In the genomic region with DNA sequence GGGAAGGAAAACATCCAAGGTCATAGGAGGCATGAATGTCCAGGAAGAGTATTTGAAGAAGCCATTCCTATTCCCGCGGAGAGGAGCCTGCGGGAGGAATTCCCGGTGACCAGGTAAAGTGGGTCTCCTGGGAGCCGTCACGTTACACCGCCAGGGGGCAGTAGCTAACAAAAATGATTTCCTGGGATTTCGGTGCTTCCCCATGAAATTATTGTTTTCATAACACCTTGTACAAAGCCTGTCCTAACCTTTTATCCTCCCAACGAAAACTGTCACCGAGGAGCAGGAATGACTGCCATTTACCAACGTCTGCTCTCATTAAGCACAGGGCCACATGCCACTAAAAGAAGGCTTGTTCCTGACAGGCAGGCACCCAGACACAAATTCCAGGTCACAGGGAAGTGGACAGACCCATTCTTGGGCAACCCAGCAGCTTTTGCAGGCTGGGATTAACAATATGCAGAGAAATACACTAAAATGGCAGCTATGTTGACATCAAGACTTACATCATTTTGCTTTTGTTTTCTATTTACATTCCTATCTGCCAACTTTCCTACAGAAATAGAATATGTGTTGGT, we compare ENCODE assay signal across 8 cellular contexts. TPM values are rescaled to one million over a fixed set of nuclear protein-coding genes. Genes with fewer than 3 reads are reported as not detected.
DNase-seq lines count a peak whose midpoint lies in the region; ATAC-seq and TF ChIP-seq lines count a peak whose summit lies in the region.

No MANE protein-coding gene starts in this region.

- no peak for ATAC-seq in lung (ENCODE audit: insufficient read depth, low FRiP score)
- no peak for ATAC-seq in HG03175 (IDR thresholded peaks at IDR 0.05; ENCODE audit: unreplicated experiment)
- ATAC-seq in GM21576 (IDR thresholded peaks at IDR 0.05; ENCODE audit: unreplicated experiment), result no peak
- ATAC-seq in HG03439 (IDR thresholded peaks at IDR 0.05; ENCODE audit: unreplicated experiment), result no peak

- H3K27me3 ChIP-seq in lung (ENCODE audit: control insufficient read depth, insufficient read depth), result no peaks in the 10 kb centered on the region

- peaks cover 0 to 3% of the 10 kb centered on the region in 2 donors for H3K4me1 ChIP-seq in lung (ENCODE audit: control insufficient read depth in 2 of 2, insufficient read depth in 2 of 2, low read length in 2 of 2)

- H3K36me3 ChIP-seq in lung (ENCODE audit: control insufficient read depth in 2 of 2, insufficient read depth in 2 of 2, low read length in 2 of 2), result peaks cover 0 to 16% of the 10 kb centered on the region in 2 donors

- H3K27ac ChIP-seq in C4-2B (no peak overlapping the region), lung (ENCODE audit: low read depth in 1 of 2, low read length in 1 of 2) (no peak overlapping the region)

- TF ChIP-seq CTCF in C4-2B (conservative IDR thresholded peaks at IDR 0.05) (peak; percentile 90), choroid plexus epithelial cell (conservative IDR thresholded peaks at IDR 0.05; ENCODE audit: low read depth, low read length) (peak; percentile 86), lung (IDR thresholded peaks at IDR 0.05; ENCODE audit: control extremely low read depth, extremely low read depth) (peak; percentile 22)

- 44 to 55% methylated on average over 11 of the region's 11 CpGs for WGBS in lung, 2 donors

- peak; percentile 25 for DNase-seq in LHCN-M2 (ENCODE audit: low read depth)
- DNase-seq in choroid plexus epithelial cell (ENCODE audit: low read depth), result peak; percentile 54
- DNase-seq in lung (ENCODE audit: low spot score), result peak; percentile 53
- DNase-seq in NCI-H446 (lab: John Stamatoyannopoulos, UW), result no peak

- H3K9me3 ChIP-seq in lung (ENCODE audit: control insufficient read depth in 2 of 2, insufficient read depth in 1 of 2, low read length in 1 of 2), result no peaks in the 10 kb centered on the region

- H3K4me3 ChIP-seq in choroid plexus epithelial cell (ENCODE audit: low read depth, low read length), result no peak overlapping the region
- H3K4me3 ChIP-seq in lung, result no peak overlapping the region

RNA-seq across cellular contexts. Expression of gene CTSL, which starts 41.2 kb away (rescaled TPM):
- total RNA-seq in LHCN-M2 (2014; rRNA removed) (455 and 500 TPM in 2 replicates), lung (100 to 1,000 TPM; 126 to 301 TPM)
- polyA plus RNA-seq in LHCN-M2 (2012), result 149 TPM
- polyA plus RNA-seq in lung, result 1,000 to 10,000 TPM in 1 of 2 donors, 100 to 1,000 TPM in 1; 109 to 1,526 TPM

Comparison
In these comparisons a context has a peak if more than half of its experiments do, and no peak if none do; other contexts are left out.
1. CTCF ChIP-seq: peak in every context shown above with its lines; median percentile 90 in C4-2B; 86 in choroid plexus epithelial cell; 22 in lung.
2. DNase-seq: peak in LHCN-M2 (single experiment), choroid plexus epithelial cell (single experiment) and lung (single experiment); none in NCI-H446 (0 of 2).